Comparison of ENCODE assay signal across 16 cellular contexts in the genomic region with DNA sequence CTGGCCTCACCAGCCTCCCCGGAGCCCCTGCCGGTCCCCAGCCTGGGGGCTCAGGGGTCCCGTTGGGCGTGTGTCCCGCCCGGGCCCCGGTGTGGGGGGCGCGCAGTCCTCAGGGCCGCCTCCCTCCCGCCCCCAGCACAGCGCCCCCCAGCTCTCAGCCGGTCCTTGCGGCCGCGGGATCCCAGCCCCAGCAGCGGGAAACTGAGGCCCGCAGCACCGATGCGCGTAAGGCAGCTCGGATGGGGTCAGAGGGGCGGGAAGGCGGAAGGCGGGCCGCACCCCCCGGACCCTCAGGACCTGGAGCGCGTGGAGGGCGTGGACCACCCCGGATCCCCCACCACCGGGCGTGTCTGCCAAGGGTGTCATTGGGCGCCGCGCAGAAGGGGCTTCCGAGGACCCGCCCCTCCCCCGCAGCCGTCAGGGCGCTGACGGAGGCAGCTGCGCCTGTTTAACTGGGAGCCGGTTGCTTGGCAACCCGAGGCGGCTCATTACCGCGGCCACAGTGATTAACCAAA. TPM values are rescaled to one million over a fixed set of nuclear protein-coding genes. Genes with fewer than 3 reads are reported as not detected.
DNase-seq lines count a peak whose midpoint lies in the region; ATAC-seq and TF ChIP-seq lines count a peak whose summit lies in the region.
"Had no signal": no experiment of that assay in that cellular context is flagged by ENCODE, and none has a peak within 500 bp of the region (broad histone marks: within the 10 kb centered on the region; RNA-seq: fewer than 3 reads in every experiment).

No MANE protein-coding gene starts in this region.

- H3K27ac Mint-ChIP-seq in H9, result no peak overlapping the region
- H3K27ac Mint-ChIP-seq in WTC11, result no peak overlapping the region
- no peak overlapping the region for H3K27ac Mint-ChIP-seq in nephron progenitor cell
- H3K27ac Mint-ChIP-seq: activated naive CD4-positive, alpha-beta T cell treated with anti-CD3 and anti-CD28 coated beads, Interleukin-2, amount 50 U/mL, for 24 hours; nephron had no signal

- no peak overlapping the region for H4K8ac ChIP-seq in H9 (replicated peaks; ENCODE audit: insufficient read length, low read depth, low read length)

- H4K5ac ChIP-seq in H9 (ENCODE audit: insufficient read length, low read depth, low read length), result no peak overlapping the region

- H3T11ph ChIP-seq in H9 (ENCODE audit: low read length), result no peak overlapping the region

- no peak overlapping the region for H3K4me3 Mint-ChIP-seq in H9
- no peak overlapping the region for H3K4me3 Mint-ChIP-seq in WTC11
- H3K4me3 Mint-ChIP-seq in nephron progenitor cell, result no peak overlapping the region

- no peak overlapping the region for H3K4me3 ChIP-seq in OCI-LY7 (ENCODE audit: low read depth, low read length, poor library complexity, severe bottlenecking)
- H3K4me3 ChIP-seq: upper lobe of right lung had no signal

- no peak overlapping the region for H2BK15ac ChIP-seq in H9 (ENCODE audit: low read depth, low read length)

- H2AK5ac ChIP-seq in H9 (ENCODE audit: insufficient read length, low read length), result no peak overlapping the region

- no peaks in the 10 kb centered on the region for H3K79me1 ChIP-seq in H9 (ENCODE audit: insufficient read depth, low read depth, low read length, poor library complexity, severe bottlenecking)

- TF ChIP-seq CTCF in H9 (conservative IDR thresholded peaks at IDR 0.05) (no peak), WTC11 (IDR thresholded peaks at IDR 0.05) (no peak), nephron progenitor cell (IDR thresholded peaks at IDR 0.05) (no peak), OCI-LY7 (conservative IDR thresholded peaks at IDR 0.05; ENCODE audit: low read length) (no peak)

- no peak overlapping the region for H3K9ac ChIP-seq in H9 (ENCODE audit: extremely low read depth, insufficient read length, low read length)

- no peak overlapping the region for H3K23ac ChIP-seq in H9 (ENCODE audit: insufficient read length, low read depth, low read length)

- H3K14ac ChIP-seq in H9 (ENCODE audit: insufficient read depth, low read length), result no peak overlapping the region

- no peak overlapping the region for H3K4me2 ChIP-seq in H9 (ENCODE audit: insufficient read depth, insufficient read length, low read length)
- H3K4me2 ChIP-seq in OCI-LY7 (ENCODE audit: low read length), result no peak overlapping the region

- H3K36me3 Mint-ChIP-seq in H9 (ENCODE audit: insufficient read depth in 1 of 3, low read depth in 3 of 3) (peaks cover 0 to 1% (median 0%) of the 10 kb centered on the region in 3 experiments; a peak in 1 of 7 replicates), WTC11 (0 out of 2 replicates have a peak, but pooled peaks cover 3% of the 10 kb centered on the region), nephron progenitor cell (ENCODE audit: low read depth) (no peaks in the 10 kb centered on the region)
- H3K36me3 Mint-ChIP-seq: activated naive CD4-positive, alpha-beta T cell treated with anti-CD3 and anti-CD28 coated beads, Interleukin-2, amount 50 U/mL, for 24 hours had no signal

- H3K4ac ChIP-seq in H9 (ENCODE audit: low read depth, low read length), result no peak overlapping the region

- H3K23me2 ChIP-seq in H9 (ENCODE audit: insufficient read length, low read depth, low read length, poor library complexity, severe bottlenecking), result no peaks in the 10 kb centered on the region

- no peak overlapping the region for H2BK5ac ChIP-seq in H9 (ENCODE audit: insufficient read length, low read length)

- H2BK12ac ChIP-seq in H9 (ENCODE audit: insufficient read length, low read depth, low read length), result no peak overlapping the region

- H2BK120ac ChIP-seq in H9 (ENCODE audit: low read depth, low read length, poor library complexity, severe bottlenecking), result no peak overlapping the region

- H3K79me2 ChIP-seq in H9 (ENCODE audit: insufficient read depth, low read length) (no peaks in the 10 kb centered on the region), OCI-LY7 (ENCODE audit: insufficient read depth, low read depth, low read length) (no peaks in the 10 kb centered on the region)

- peak; percentile 14; the same call in 1 of the 2 replicates for ATAC-seq in WTC11
- ATAC-seq in GM21619 (IDR thresholded peaks at IDR 0.05; ENCODE audit: unreplicated experiment), result no peak
- ATAC-seq: upper lobe of right lung had no signal

- WGBS in H9 (ENCODE audit: extremely low coverage, insufficient read length, low lambda C conversion rate), result no CpG with 5 or more reads among the region's 48 CpGs

- H3K27ac ChIP-seq in H9 (ENCODE audit: insufficient read length, low read depth, low read length) (no peak overlapping the region), OCI-LY7 (ENCODE audit: low read depth, low read length, poor library complexity, severe bottlenecking) (no peak overlapping the region)
- H3K27ac ChIP-seq: upper lobe of right lung had no signal

- H3K27me3 ChIP-seq in H9 (ENCODE audit: insufficient read depth, low read length), result peaks cover 66% of the 10 kb centered on the region

- no peaks in the 10 kb centered on the region for H3K9me3 ChIP-seq in H9 (ENCODE audit: control insufficient read depth, low read depth, low read length)
- H3K9me3 ChIP-seq in OCI-LY7 (ENCODE audit: low read length), result no peaks in the 10 kb centered on the region
- H3K9me3 ChIP-seq: upper lobe of right lung had no signal

- H4K20me1 ChIP-seq in H9 (ENCODE audit: control insufficient read depth, insufficient read depth, insufficient read length), result no peaks in the 10 kb centered on the region
- no peaks in the 10 kb centered on the region for H4K20me1 ChIP-seq in OCI-LY7 (ENCODE audit: insufficient read depth, low read length)

- no peak overlapping the region for H4K91ac ChIP-seq in H9 (ENCODE audit: insufficient read length, low read depth, low read length)

- no TSS peak for BruUV-seq in OCI-LY7 (replicated peaks; lab: Mats Ljungman, UMichigan)

- CTCF ChIA-PET in WTC11 (lab: Charles Lee), result interaction anchor here (0.6 to 2.2 kb wide), 9 partner anchors 8 to 1633 kb away, joined by 3 to 7 read pairs (median 4); no protein-coding TSS in a partner anchor
- CTCF ChIA-PET in OCI-LY7 (lab: Charles Lee; ENCODE audit: unreplicated experiment), result no interaction called here

- H3K18ac ChIP-seq in H9 (ENCODE audit: insufficient read length, low read depth, low read length), result peak overlapping the region; percentile 22

- intact Hi-C loops in OCI-LY7 (cut with micrococcal nuclease; ENCODE audit: unreplicated experiment), result no loop called here

- no peak overlapping the region for H2BK20ac ChIP-seq in H9 (ENCODE audit: low read depth, low read length, poor library complexity, severe bottlenecking)

- H2AFZ ChIP-seq in H9 (ENCODE audit: low read length), result no peak overlapping the region
- H2AFZ ChIP-seq in OCI-LY7 (ENCODE audit: low read length), result no peak overlapping the region

- H3K9me3 Mint-ChIP-seq in H9 (peaks cover 0 to 3% of the 10 kb centered on the region in 2 experiments; a peak in 3 of 5 replicates), WTC11 (no peaks in the 10 kb centered on the region), nephron progenitor cell (no peaks in the 10 kb centered on the region)
- H3K9me3 Mint-ChIP-seq: activated naive CD4-positive, alpha-beta T cell treated with anti-CD3 and anti-CD28 coated beads, Interleukin-2, amount 50 U/mL, for 24 hours; nephron had no signal

- peaks cover 92% of the 10 kb centered on the region for H3K27me3 Mint-ChIP-seq in H9 (ENCODE audit: low read depth)
- peaks cover 82% of the 10 kb centered on the region for H3K27me3 Mint-ChIP-seq in WTC11 (ENCODE audit: low read depth)
- H3K27me3 Mint-ChIP-seq in nephron progenitor cell (ENCODE audit: low read depth, poor library complexity), result peaks cover 88% of the 10 kb centered on the region

- POLR2A ChIA-PET in WTC11 (lab: Charles Lee), result interaction anchor here (0.6 to 0.7 kb wide), 2 partner anchors 13 to 152 kb away, joined by 3 to 6 read pairs; no protein-coding TSS in a partner anchor
- POLR2A ChIA-PET in OCI-LY7 (lab: Charles Lee), result no interaction called here

- no peaks in the 10 kb centered on the region for H3K9me2 ChIP-seq in OCI-LY7 (ENCODE audit: insufficient read depth, low read length)

- DNase-seq in NCI-H82 (lab: John Stamatoyannopoulos, UW) (peak; percentile 63), NCI-H82 treated with DMSO at 0.1 percent for 48 hours (lab: John Stamatoyannopoulos, UW; ENCODE audit: unreplicated experiment) (no peak), H9 (no peak), WTC11 (ENCODE audit: low spot score) (peak; percentile 58), nephron progenitor cell (peak; percentile 66), UCSD-AML1 (lab: John Stamatoyannopoulos, UW; ENCODE audit: unreplicated experiment) (no peak), OCI-LY7 (ENCODE audit: low spot score) (no peak)
- DNase-seq: AML-193, cortex of kidney, T-helper 9 cell, upper lobe of right lung had no signal

- no peaks in the 10 kb centered on the region for H3K36me3 ChIP-seq in OCI-LY7 (ENCODE audit: insufficient read depth, low read length)
- H3K36me3 ChIP-seq: upper lobe of right lung had no signal

- H3K4me1 Mint-ChIP-seq in H9 (peaks cover 7 to 31% of the 10 kb centered on the region in 2 experiments), WTC11 (peaks cover 23% of the 10 kb centered on the region), nephron progenitor cell (peaks cover 79% of the 10 kb centered on the region)

- H3K4me1 ChIP-seq in H9 (ENCODE audit: insufficient read depth, low read length), result no peaks in the 10 kb centered on the region; the same call in 1 of the 2 replicates
- no peaks in the 10 kb centered on the region for H3K4me1 ChIP-seq in OCI-LY7 (ENCODE audit: insufficient read depth, low read length, poor library complexity, severe bottlenecking)

- H3K56ac ChIP-seq in H9 (ENCODE audit: insufficient read length, low read depth, low read length), result no peak overlapping the region

TF ChIP-seq in WTC11, 78 proteins besides CTCF, POLR2A, EP300 and RAD21 (continues in another document):
- TF ChIP-seq NFYB (CRISPR knock-in tag; conservative IDR thresholded peaks at IDR 0.05; ENCODE audit: low read depth) (no peak), ETV6 (CRISPR knock-in tag; IDR thresholded peaks at IDR 0.05) (no peak), FOXP4 (CRISPR knock-in tag; IDR thresholded peaks at IDR 0.05) (no peak)

RNA-seq across cellular contexts. Expression of gene UNCX, which starts 14.9 kb away (rescaled TPM):
- not detected in 2 replicates for total RNA-seq in H9 (2021)
- not detected in 3 replicates for total RNA-seq in WTC11 (2021)
- not detected in 2 replicates for total RNA-seq in OCI-LY7 (2014; rRNA removed; shearing (Covaris generic))
- not detected in 2 replicates for total RNA-seq in OCI-LY7 (2022)
- total RNA-seq: activated CD8-positive, alpha-beta memory T cell treated with anti-CD3 and anti-CD28 coated beads for 36 hours; fibroblast of villous mesenchyme; upper lobe of right lung had no signal

Comparison
In these comparisons a context has a peak if more than half of its experiments do, and no peak if none do; other contexts are left out.
1. DNase-seq: peak in NCI-H82 (single experiment), WTC11 (single experiment) and nephron progenitor cell (single experiment); none in NCI-H82 treated with DMSO at 0.1 percent for 48 hours (single experiment), H9 (single experiment), UCSD-AML1 (single experiment) and OCI-LY7 (single experiment).